Comparison of ENCODE assay signal across 19 cellular contexts in the genomic region with DNA sequence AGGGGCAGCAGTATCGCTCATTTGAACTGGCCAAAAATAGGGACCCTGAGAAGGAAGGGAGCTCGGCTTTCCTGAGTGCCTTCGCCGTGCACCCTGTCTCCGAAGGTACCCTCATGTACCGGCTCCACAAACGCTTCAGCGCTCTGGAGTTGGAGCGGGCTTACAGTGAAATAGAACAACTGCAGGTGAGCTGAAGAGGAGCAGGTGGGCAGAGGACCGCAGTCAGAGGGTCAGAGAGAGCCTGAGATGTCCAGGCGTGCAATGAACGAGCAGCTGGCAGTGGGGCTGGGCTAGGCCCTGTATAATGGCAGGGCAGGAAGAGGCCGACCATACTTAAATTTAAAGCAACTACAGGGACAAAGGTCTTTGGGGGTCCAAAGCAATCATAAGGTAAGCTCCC. TPM values are rescaled to one million over a fixed set of nuclear protein-coding genes. Genes with fewer than 3 reads are reported as not detected.
A peak's percentile ranks its signal among the peaks of the same experiment; 100 is the strongest.
DNase-seq lines count a peak whose midpoint lies in the region; ATAC-seq, FAIRE-seq and TF ChIP-seq lines count a peak whose summit lies in the region.
"Had no signal": no experiment of that assay in that cellular context is flagged by ENCODE, and none has a peak within 500 bp of the region (broad histone marks: within the 10 kb centered on the region; RNA-seq: fewer than 3 reads in every experiment).

No MANE protein-coding gene starts in this region.

- H3K4me2 ChIP-seq in mammary epithelial cell (ENCODE audit: insufficient read depth, low read depth, low read length) (no peak overlapping the region), K562 (ENCODE audit: insufficient read depth, low read length) (no peak overlapping the region)
- H3K4me2 ChIP-seq: BLaER1 treated with 17β-estradiol and CSF1 and Interleukin-3, amounts not matched to agents 10 nM and 100 nM had no signal

- H3K4me1 ChIP-seq in breast epithelium (peaks cover 8 to 11% of the 10 kb centered on the region in 2 donors), mammary epithelial cell (ENCODE audit: insufficient read depth, low read length) (peaks cover 16% of the 10 kb centered on the region), K562 (replicated peaks in 1 of 2; ENCODE audit: control insufficient read depth in 2 of 2, insufficient read depth in 2 of 2, low read length in 2 of 2) (peaks cover 23 to 47% of the 10 kb centered on the region in 2 experiments; a peak in 4 of 5 replicates), A673 (ENCODE audit: insufficient read depth, low read length, poor library complexity, severe bottlenecking) (peaks cover 12% of the 10 kb centered on the region), colonic mucosa (peaks cover 10% of the 10 kb centered on the region)

- H4K20me1 ChIP-seq in mammary epithelial cell (ENCODE audit: insufficient read depth, low read length) = no peaks in the 10 kb centered on the region
- H4K20me1 ChIP-seq in K562 (replicated peaks; ENCODE audit: control insufficient read depth, insufficient read depth, low read length) = peaks cover 55% of the 10 kb centered on the region

- H3K9me1 ChIP-seq in K562 (ENCODE audit: control insufficient read depth, insufficient read depth, low read length) = peaks cover 4% of the 10 kb centered on the region

- DNase-seq in breast epithelium (ENCODE audit: low spot score in 2 of 2) (no peak), mammary epithelial cell (no peak), K562 (ENCODE audit: extremely low read depth in 1 of 4, low spot score in 3 of 4) (no peak), posterior vena cava (ENCODE audit: low spot score) (peak; percentile 53), NCI-H82 (lab: John Stamatoyannopoulos, UW) (no peak), A673 (ENCODE audit: low spot score) (no peak), colonic mucosa (no peak)
- DNase-seq in stimulated activated naive B cell treated with anti-CD40 and anti-IgM and Interleukin-4, amounts not matched to agents 10 μg/mL and 1 μg/mL and 100 μg/mL, for 72 hours = no peak
- DNase-seq: ACHN; CD4-positive, alpha-beta memory T cell; DMS79; GM23248 had no signal

- ATAC-seq in K562 = no peak
- no peak for ATAC-seq in stimulated activated naive B cell treated with anti-CD40 and anti-IgM and Interleukin-4, amounts not matched to agents 10 μg/mL and 1 μg/mL and 100 μg/mL, for 72 hours (replicated peaks)
- ATAC-seq: GM12878 had no signal

- no peak for TF ChIP-seq CTCF in breast epithelium (IDR thresholded peaks at IDR 0.05)
- TF ChIP-seq CTCF in mammary epithelial cell (conservative IDR thresholded peaks at IDR 0.05 in 1 of 2, IDR thresholded peaks at IDR 0.05 in 1 of 2; ENCODE audit: extremely low read depth in 1 of 2, insufficient read depth in 1 of 2, low read depth in 1 of 2, low read length in 2 of 2) = no peak
- TF ChIP-seq CTCF in K562 (IDR thresholded peaks at IDR 0.05 in 2 of 3, conservative IDR thresholded peaks at IDR 0.05 in 1 of 3; ENCODE audit: insufficient read depth in 2 of 3, low read depth in 1 of 3, low read length in 3 of 3) = no peak
- no peak for TF ChIP-seq CTCF in A673 (conservative IDR thresholded peaks at IDR 0.05; ENCODE audit: low read depth, low read length)
- no peak for TF ChIP-seq CTCF in colonic mucosa (IDR thresholded peaks at IDR 0.05)

- H3K4me3 Mint-ChIP-seq in stimulated activated naive B cell treated with anti-CD40 and anti-IgM and Interleukin-4, amounts not matched to agents 10 μg/mL and 1 μg/mL and 100 μg/mL, for 72 hours = no peak overlapping the region
- H3K4me3 Mint-ChIP-seq: CD4-positive, alpha-beta memory T cell had no signal

- POLR2A ChIA-PET in K562 (lab: Yijun Ruan, JAX) (interaction anchor here (0.6 to 3.8 kb wide), 12 partner anchors 9 to 1103 kb away, joined by 3 to 36 read pairs (median 4); partner anchors contain the start of gene ABCF2), A673 (lab: Charles Lee; ENCODE audit: low non-redundant PET) (no interaction called here)

- H3K27me3 ChIP-seq in breast epithelium = no peaks in the 10 kb centered on the region
- no peaks in the 10 kb centered on the region for H3K27me3 ChIP-seq in mammary epithelial cell (ENCODE audit: insufficient read depth, low read length)
- H3K27me3 ChIP-seq in K562 (ENCODE audit: control insufficient read depth in 2 of 2, insufficient read depth in 2 of 2, low read length in 2 of 2) = no peaks in the 10 kb centered on the region
- no peaks in the 10 kb centered on the region for H3K27me3 ChIP-seq in A673 (replicated peaks; ENCODE audit: insufficient read depth, low read depth, low read length, poor library complexity)
- H3K27me3 ChIP-seq in colonic mucosa = no peaks in the 10 kb centered on the region
- H3K27me3 ChIP-seq: BLaER1 treated with 17β-estradiol and CSF1 and Interleukin-3, amounts not matched to agents 10 nM and 100 nM had no signal

- H3K36me3 ChIP-seq in breast epithelium (no peaks in the 10 kb centered on the region), mammary epithelial cell (ENCODE audit: insufficient read depth, low read length) (peaks cover 2% of the 10 kb centered on the region), K562 (ENCODE audit: control insufficient read depth, insufficient read depth, low read length) (peaks cover 42% of the 10 kb centered on the region; the same call in 2 of the 3 replicates), A673 (ENCODE audit: insufficient read depth, low read length, poor library complexity, severe bottlenecking) (peaks cover 57% of the 10 kb centered on the region), colonic mucosa (no peaks in the 10 kb centered on the region)

- no peak for TF ChIP-seq EP300 in K562 (IDR thresholded peaks at IDR 0.05; ENCODE audit: low read length)

- FAIRE-seq in K562 (lab: Jason Lieb, UNC) = no peak
- FAIRE-seq: GM12878, GM18507, H54 had no signal

- TF ChIP-seq POLR2A in breast epithelium (IDR thresholded peaks at IDR 0.05) = no peak
- no peak for TF ChIP-seq POLR2A in K562 (conservative IDR thresholded peaks at IDR 0.05)

- TF ChIP-seq RAD21 in K562 (CRISPR knock-in tag; conservative IDR thresholded peaks at IDR 0.05 in 1 of 2, IDR thresholded peaks at IDR 0.05 in 1 of 2) = no peak

- CTCF ChIA-PET in mammary epithelial cell (lab: Charles Lee; ENCODE audit: low non-redundant PET) (no interaction called here), K562 (lab: Yijun Ruan, JAX; ENCODE audit: low intra/inter-chr PET ratio) (no interaction called here), A673 (lab: Charles Lee) (interaction anchor here (0.8 to 1.9 kb wide), 2 partner anchors 8 to 111 kb away, joined by 3 to 4 read pairs; no protein-coding TSS in a partner anchor)

- H3K9me3 Mint-ChIP-seq in stimulated activated naive B cell treated with anti-CD40 and anti-IgM and Interleukin-4, amounts not matched to agents 10 μg/mL and 1 μg/mL and 100 μg/mL, for 72 hours = no peaks in the 10 kb centered on the region
- H3K9me3 Mint-ChIP-seq: CD4-positive, alpha-beta memory T cell had no signal

- peak overlapping the region; percentile 75 for H3K27ac Mint-ChIP-seq in stimulated activated naive B cell treated with anti-CD40 and anti-IgM and Interleukin-4, amounts not matched to agents 10 μg/mL and 1 μg/mL and 100 μg/mL, for 72 hours

- peaks cover 23 to 50% of the 10 kb centered on the region in 2 donors for H3K36me3 Mint-ChIP-seq in stimulated activated naive B cell treated with anti-CD40 and anti-IgM and Interleukin-4, amounts not matched to agents 10 μg/mL and 1 μg/mL and 100 μg/mL, for 72 hours

- peak overlapping the region; percentile 28 to 67 for H3K27ac ChIP-seq in breast epithelium
- H3K27ac ChIP-seq in mammary epithelial cell (ENCODE audit: insufficient read depth, low read depth, low read length) = no peak overlapping the region
- H3K27ac ChIP-seq in K562 (ENCODE audit: extremely low read depth, low read depth, low read length) = no peak overlapping the region
- H3K27ac ChIP-seq in A673 (ENCODE audit: low read depth, low read length, poor library complexity, severe bottlenecking) = no peak overlapping the region
- no peak overlapping the region for H3K27ac ChIP-seq in colonic mucosa
- H3K27ac ChIP-seq: 22Rv1; BLaER1 treated with 17β-estradiol and CSF1 and Interleukin-3, amounts not matched to agents 10 nM and 100 nM; GM23248 had no signal

- dilution Hi-C loops in mammary epithelial cell (cut with HindIII; ENCODE audit: low sequenced_read_pairs) = no loop called here

- WGBS in mammary epithelial cell (ENCODE audit: low coverage, missing lambda C conversion rate) = 83% methylated on average over 13 of the region's 13 CpGs
- 87% methylated on average over 13 of the region's 13 CpGs for WGBS in K562 (ENCODE audit: insufficient coverage, low coverage, missing lambda C conversion rate)

- no peaks in the 10 kb centered on the region for H3K27me3 Mint-ChIP-seq in stimulated activated naive B cell treated with anti-CD40 and anti-IgM and Interleukin-4, amounts not matched to agents 10 μg/mL and 1 μg/mL and 100 μg/mL, for 72 hours
- H3K27me3 Mint-ChIP-seq: CD4-positive, alpha-beta memory T cell had no signal

- H3K4me1 Mint-ChIP-seq in stimulated activated naive B cell treated with anti-CD40 and anti-IgM and Interleukin-4, amounts not matched to agents 10 μg/mL and 1 μg/mL and 100 μg/mL, for 72 hours = peaks cover 38 to 54% of the 10 kb centered on the region in 2 donors

- peaks cover 60% of the 10 kb centered on the region for H3K79me2 ChIP-seq in mammary epithelial cell (ENCODE audit: insufficient read depth, low read length)
- peaks cover 27% of the 10 kb centered on the region for H3K79me2 ChIP-seq in K562 (ENCODE audit: control insufficient read depth, insufficient read depth, low read length)

- no peak overlapping the region for H3K4me3 ChIP-seq in breast epithelium
- no peak overlapping the region for H3K4me3 ChIP-seq in mammary epithelial cell (replicated peaks in 1 of 3; ENCODE audit: insufficient read depth in 1 of 3, low read depth in 2 of 3, low read length in 3 of 3)
- H3K4me3 ChIP-seq in K562 = no peak overlapping the region
- H3K4me3 ChIP-seq in A673 (ENCODE audit: low read depth, low read length, poor library complexity, severe bottlenecking) = no peak overlapping the region
- no peak overlapping the region for H3K4me3 ChIP-seq in colonic mucosa
- H3K4me3 ChIP-seq: BLaER1 treated with 17β-estradiol and CSF1 and Interleukin-3, amounts not matched to agents 10 nM and 100 nM; GM12878; GM23248 had no signal

- in situ Hi-C loops in mammary epithelial cell (cut with MboI; ENCODE audit: low sequenced_read_pairs in 2 of 2) = no loop called here
- in situ Hi-C loops in K562 (cut with MboI) = no loop called here

- H3K9me3 ChIP-seq in breast epithelium (no peaks in the 10 kb centered on the region), mammary epithelial cell (replicated peaks; ENCODE audit: insufficient read depth, low read length) (no peaks in the 10 kb centered on the region), K562 (replicated peaks; ENCODE audit: control insufficient read depth, insufficient read depth, low read depth, low read length) (no peaks in the 10 kb centered on the region), A673 (ENCODE audit: low read depth, low read length, poor library complexity, severe bottlenecking) (no peaks in the 10 kb centered on the region), colonic mucosa (no peaks in the 10 kb centered on the region)
- H3K9me3 ChIP-seq: BLaER1 treated with 17β-estradiol and CSF1 and Interleukin-3, amounts not matched to agents 10 nM and 100 nM had no signal

- H2AFZ ChIP-seq in mammary epithelial cell (ENCODE audit: low read depth, low read length) (no peak overlapping the region), K562 (ENCODE audit: low read depth, low read length) (no peak overlapping the region)
- H2AFZ ChIP-seq: GM23248 had no signal

- intact Hi-C loops in breast epithelium (cut with DNase I; ENCODE audit: low total_unique reads) (no loop called here), mammary epithelial cell (cut with micrococcal nuclease) (no loop called here), K562 (cut with micrococcal nuclease) (no loop called here), posterior vena cava (cut with DNase I) (no loop called here), A673 (cut with micrococcal nuclease; ENCODE audit: unreplicated experiment) (no loop called here), colonic mucosa (cut with DNase I) (no loop called here)

- BruUV-seq in mammary epithelial cell (replicated peaks; lab: Mats Ljungman, UMichigan) (no TSS peak), K562 (replicated peaks; lab: Mats Ljungman, UMichigan) (TSS peak; percentile 2), A673 (replicated peaks; lab: Mats Ljungman, UMichigan) (no TSS peak)

- H3K9ac ChIP-seq in mammary epithelial cell (ENCODE audit: insufficient read depth, low read length) (no peak overlapping the region), K562 (ENCODE audit: insufficient read depth in 1 of 2, low read depth in 2 of 2, low read length in 2 of 2) (no peak overlapping the region), colonic mucosa (ENCODE audit: low read depth in 2 of 2, low read length in 2 of 2) (no peak overlapping the region)

RNA-seq across cellular contexts. Expression of gene CHPF2, which starts 4.1 kb away (rescaled TPM):
- 10 to 100 TPM; 24.5 to 40.6 (median 38.3) TPM for total RNA-seq in breast epithelium
- total RNA-seq in mammary epithelial cell = 10 to 100 TPM; 44.0 to 56.3 TPM
- polyA plus RNA-seq in mammary epithelial cell = 29.7 TPM
- 44.2 TPM for polyA minus RNA-seq in mammary epithelial cell
- total RNA-seq in K562 (2011; cell fraction: chromatin; rRNA removed; ENCODE audit: low replicate concordance) = 109 and 238 TPM in 2 replicates
- total RNA-seq in K562 (2011; cell fraction: nucleolus; rRNA removed) = 182 and 210 TPM in 2 replicates
- 98.1 and 129 TPM in 2 replicates for total RNA-seq in K562 (2011; cell fraction: nucleoplasm; rRNA removed)
- total RNA-seq in K562 (2014; rRNA removed) = 18.8 and 21.4 TPM in 2 replicates
- total RNA-seq in K562 (2014; rRNA removed; fragmentation: Illumina TruSeq; extraction: Trizol) = 6.1 and 7.1 TPM in 2 replicates
- total RNA-seq in K562 (2015; rRNA removed; fragmentation: Illumina TruSeq; extraction: Trizol) = 12.0 and 13.1 TPM in 2 replicates
- 29.7 and 32.8 TPM in 2 replicates for total RNA-seq in K562 (2021)
- polyA plus RNA-seq in K562 (2011; rRNA removed) = 10.5 and 14.3 TPM in 2 replicates
- 10.5 and 18.5 TPM in 2 replicates for polyA plus RNA-seq in K562 (2011; cell fraction: cytosol; rRNA removed)
- 112 and 142 TPM in 2 replicates for polyA plus RNA-seq in K562 (2011; cell fraction: nucleus; rRNA removed)
- 13.7 and 35.4 TPM in 2 replicates for polyA plus RNA-seq in K562 (2012)
- 8.4 and 10.8 TPM in 2 replicates for polyA plus RNA-seq in K562 (2014; fragmentation: Illumina TruSeq; extraction: Trizol)
- under 1 TPM; 0.08 to 0.24 TPM for polyA plus RNA-seq in K562 (2014; fragmentation: Nextera tagmentation; extraction: Ambion mirVana)
- polyA plus RNA-seq in K562 (2014; rRNA removed) = 17.8 and 18.3 TPM in 2 replicates
- polyA minus RNA-seq in K562 (2011; rRNA and poly(A)+ RNA removed) = 16.5 and 17.8 TPM in 2 replicates
- 16.9 and 19.6 TPM in 2 replicates for polyA minus RNA-seq in K562 (2011; cell fraction: cytosol; rRNA and poly(A)+ RNA removed)
- polyA minus RNA-seq in K562 (2011; cell fraction: nucleus; rRNA and poly(A)+ RNA removed) = 86.3 and 114 TPM in 2 replicates
- 10 to 100 TPM; 37.5 to 40.7 TPM for total RNA-seq in posterior vena cava
- total RNA-seq in A673 (2021) = 22.5 and 27.1 TPM in 2 replicates
- total RNA-seq in colonic mucosa = 10 to 100 TPM; 36.2 to 42.7 TPM

RNA-seq across cellular contexts. Expression of gene ABCF2, which starts 9.4 kb away (rescaled TPM):
- total RNA-seq in breast epithelium (10 to 100 TPM; 35.6 to 58.7 (median 42.2) TPM), mammary epithelial cell (10 to 100 TPM; 62.5 to 77.0 TPM), K562 (2014; rRNA removed) (117 and 145 TPM in 2 replicates), K562 (2014; rRNA removed; fragmentation: Illumina TruSeq; extraction: Trizol) (79.5 and 110 TPM in 2 replicates), K562 (2015; rRNA removed; fragmentation: Illumina TruSeq; extraction: Trizol) (113 TPM in 2 replicates), K562 (2021) (122 and 129 TPM in 2 replicates), posterior vena cava (10 to 100 TPM; 24.4 to 27.4 TPM), A673 (2021) (65.5 and 69.0 TPM in 2 replicates), colonic mucosa (10 to 100 TPM; 25.6 to 38.3 TPM)
- polyA plus RNA-seq in mammary epithelial cell (61.2 TPM), K562 (2011; rRNA removed) (43.1 and 62.1 TPM in 2 replicates), K562 (2014; fragmentation: Illumina TruSeq; extraction: Trizol) (165 and 177 TPM in 2 replicates), K562 (2014; fragmentation: Nextera tagmentation; extraction: Ambion mirVana) (100 to 1,000 TPM; 103 to 224 TPM), K562 (2014; rRNA removed) (88.2 and 97.5 TPM in 2 replicates)
- polyA minus RNA-seq in mammary epithelial cell = 56.1 TPM
- total RNA-seq in K562 (2011; cell fraction: chromatin; rRNA removed; ENCODE audit: low replicate concordance) = 65.4 and 103 TPM in 2 replicates
- total RNA-seq in K562 (2011; cell fraction: nucleolus; rRNA removed) = 49.7 and 54.7 TPM in 2 replicates
- 43.1 and 48.4 TPM in 2 replicates for total RNA-seq in K562 (2011; cell fraction: nucleoplasm; rRNA removed)
- polyA plus RNA-seq in K562 (2011; cell fraction: cytosol; rRNA removed) = 54.5 and 89.8 TPM in 2 replicates
- 36.6 and 65.1 TPM in 2 replicates for polyA plus RNA-seq in K562 (2011; cell fraction: nucleus; rRNA removed)
- polyA plus RNA-seq in K562 (2012) = 64.0 and 75.1 TPM in 2 replicates
- polyA minus RNA-seq in K562 (2011; rRNA and poly(A)+ RNA removed) = 49.7 and 116 TPM in 2 replicates
- 23.5 and 52.3 TPM in 2 replicates for polyA minus RNA-seq in K562 (2011; cell fraction: cytosol; rRNA and poly(A)+ RNA removed)
- polyA minus RNA-seq in K562 (2011; cell fraction: nucleus; rRNA and poly(A)+ RNA removed) = 17.1 and 26.5 TPM in 2 replicates

RNA-seq across cellular contexts. Expression of gene SMARCD3, which starts 12.1 kb away (rescaled TPM):
- total RNA-seq in breast epithelium (10 to 100 TPM; 21.3 to 69.5 (median 43.5) TPM), mammary epithelial cell (10 to 100 TPM in 1 of 2 donors, 1 to 10 TPM in 1; 8.4 to 22.0 TPM), K562 (2014; rRNA removed) (2.2 and 2.9 TPM in 2 replicates), K562 (2014; rRNA removed; fragmentation: Illumina TruSeq; extraction: Trizol) (1.2 and 1.3 TPM in 2 replicates), K562 (2015; rRNA removed; fragmentation: Illumina TruSeq; extraction: Trizol) (1.5 and 1.8 TPM in 2 replicates), K562 (2021) (2.3 and 3.6 TPM in 2 replicates), posterior vena cava (10 to 100 TPM; 45.8 to 68.4 TPM), A673 (2021) (44.8 and 52.1 TPM in 2 replicates), colonic mucosa (1 to 10 TPM; 4.3 to 6.7 TPM)
- polyA plus RNA-seq in mammary epithelial cell (3.9 TPM), K562 (2011; rRNA removed) (2.7 and 4.6 TPM in 2 replicates), K562 (2014; fragmentation: Illumina TruSeq; extraction: Trizol) (1.9 and 2.6 TPM in 2 replicates), K562 (2014; fragmentation: Nextera tagmentation; extraction: Ambion mirVana) (under 1 TPM; 0.43 to 0.46 TPM), K562 (2014; rRNA removed) (2.6 and 3.0 TPM in 2 replicates)
- 0.36 TPM for polyA minus RNA-seq in mammary epithelial cell
- 10.6 and 29.3 TPM in 2 replicates for total RNA-seq in K562 (2011; cell fraction: chromatin; rRNA removed; ENCODE audit: low replicate concordance)
- total RNA-seq in K562 (2011; cell fraction: nucleolus; rRNA removed) = 11.1 and 13.0 TPM in 2 replicates
- total RNA-seq in K562 (2011; cell fraction: nucleoplasm; rRNA removed) = 9.4 and 19.5 TPM in 2 replicates
- polyA plus RNA-seq in K562 (2011; cell fraction: cytosol; rRNA removed) = 3.2 and 4.4 TPM in 2 replicates
- 26.3 and 28.4 TPM in 2 replicates for polyA plus RNA-seq in K562 (2011; cell fraction: nucleus; rRNA removed)
- 6.9 and 15.2 TPM in 2 replicates for polyA plus RNA-seq in K562 (2012)
- polyA minus RNA-seq in K562 (2011; rRNA and poly(A)+ RNA removed) = 1.2 and 1.3 TPM in 2 replicates
- polyA minus RNA-seq in K562 (2011; cell fraction: cytosol; rRNA and poly(A)+ RNA removed) = 1.9 and 2.6 TPM in 2 replicates
- polyA minus RNA-seq in K562 (2011; cell fraction: nucleus; rRNA and poly(A)+ RNA removed) = 3.0 and 3.2 TPM in 2 replicates

RNA-seq across cellular contexts. Expression of gene H2BK1, which starts 26.1 kb away (rescaled TPM):
- total RNA-seq in breast epithelium (not detected), mammary epithelial cell (not detected), K562 (2014; rRNA removed) (not detected in 2 replicates), K562 (2014; rRNA removed; fragmentation: Illumina TruSeq; extraction: Trizol) (not detected in 2 replicates), K562 (2015; rRNA removed; fragmentation: Illumina TruSeq; extraction: Trizol) (not detected in 2 replicates), K562 (2021) (not detected in 2 replicates), posterior vena cava (1 to 10 TPM in 1 of 2 donors, not detected in 1; 1.1 TPM), A673 (2021) (not detected in 2 replicates), colonic mucosa (not detected)
- polyA plus RNA-seq in mammary epithelial cell (not detected), K562 (2011; rRNA removed) (not detected in 2 replicates), K562 (2014; fragmentation: Illumina TruSeq; extraction: Trizol) (not detected in 2 replicates), K562 (2014; fragmentation: Nextera tagmentation; extraction: Ambion mirVana) (not detected), K562 (2014; rRNA removed) (not detected in 2 replicates)
- not detected for polyA minus RNA-seq in mammary epithelial cell
- total RNA-seq in K562 (2011; cell fraction: chromatin; rRNA removed; ENCODE audit: low replicate concordance) = 1.00 TPM in 1 of 2 replicates, not detected in the other
- total RNA-seq in K562 (2011; cell fraction: nucleolus; rRNA removed) = 1.6 and 4.0 TPM in 2 replicates
- 1.2 TPM in 1 of 2 replicates, not detected in the other for total RNA-seq in K562 (2011; cell fraction: nucleoplasm; rRNA removed)
- not detected in 2 replicates for polyA plus RNA-seq in K562 (2011; cell fraction: cytosol; rRNA removed)
- 0.53 TPM in 1 of 2 replicates, not detected in the other for polyA plus RNA-seq in K562 (2011; cell fraction: nucleus; rRNA removed)
- polyA plus RNA-seq in K562 (2012) = not detected in 2 replicates
- polyA minus RNA-seq in K562 (2011; rRNA and poly(A)+ RNA removed) = not detected in 2 replicates
- polyA minus RNA-seq in K562 (2011; cell fraction: cytosol; rRNA and poly(A)+ RNA removed) = not detected in 2 replicates
- not detected in 2 replicates for polyA minus RNA-seq in K562 (2011; cell fraction: nucleus; rRNA and poly(A)+ RNA removed)
- total RNA-seq: G401, GM23248, HT1080 had no signal
- polyA plus RNA-seq: CD4-positive, alpha-beta memory T cell; GM12878; GM23248 had no signal

RNA-seq across cellular contexts. Expression of gene ASB10, which starts 49.4 kb away (rescaled TPM):
- total RNA-seq in breast epithelium (not detected), mammary epithelial cell (not detected), K562 (2014; rRNA removed) (not detected in 2 replicates), K562 (2014; rRNA removed; fragmentation: Illumina TruSeq; extraction: Trizol) (not detected in 2 replicates), K562 (2015; rRNA removed; fragmentation: Illumina TruSeq; extraction: Trizol) (not detected in 2 replicates), K562 (2021) (not detected in 2 replicates), posterior vena cava (not detected), A673 (2021) (not detected in 2 replicates), colonic mucosa (not detected)
- polyA plus RNA-seq in mammary epithelial cell (not detected), K562 (2011; rRNA removed) (not detected in 2 replicates), K562 (2014; fragmentation: Illumina TruSeq; extraction: Trizol) (not detected in 2 replicates), K562 (2014; fragmentation: Nextera tagmentation; extraction: Ambion mirVana) (not detected), K562 (2014; rRNA removed) (not detected in 2 replicates)
- polyA minus RNA-seq in mammary epithelial cell = not detected
- not detected in 2 replicates for total RNA-seq in K562 (2011; cell fraction: chromatin; rRNA removed; ENCODE audit: low replicate concordance)
- total RNA-seq in K562 (2011; cell fraction: nucleolus; rRNA removed) = not detected in 2 replicates
- total RNA-seq in K562 (2011; cell fraction: nucleoplasm; rRNA removed) = not detected in 2 replicates
- not detected in 2 replicates for polyA plus RNA-seq in K562 (2011; cell fraction: cytosol; rRNA removed)
- polyA plus RNA-seq in K562 (2011; cell fraction: nucleus; rRNA removed) = not detected in 2 replicates
- polyA plus RNA-seq in K562 (2012) = not detected in 2 replicates
- polyA minus RNA-seq in K562 (2011; rRNA and poly(A)+ RNA removed) = not detected in 2 replicates
- polyA minus RNA-seq in K562 (2011; cell fraction: cytosol; rRNA and poly(A)+ RNA removed) = not detected in 2 replicates
- not detected in 2 replicates for polyA minus RNA-seq in K562 (2011; cell fraction: nucleus; rRNA and poly(A)+ RNA removed)
- total RNA-seq: CD4-positive, alpha-beta memory T cell; G401; GM12878; GM23248; HT1080 had no signal
- polyA plus RNA-seq: CD4-positive, alpha-beta memory T cell; GM12878; GM23248 had no signal

Comparison
In these comparisons a context has a peak if more than half of its experiments do, and no peak if none do; other contexts are left out.
1. H3K27ac ChIP-seq: peak in breast epithelium (2 of 2); none in mammary epithelial cell (single experiment), K562 (single experiment), A673 (single experiment) and colonic mucosa (single experiment).